In the genomic region with DNA sequence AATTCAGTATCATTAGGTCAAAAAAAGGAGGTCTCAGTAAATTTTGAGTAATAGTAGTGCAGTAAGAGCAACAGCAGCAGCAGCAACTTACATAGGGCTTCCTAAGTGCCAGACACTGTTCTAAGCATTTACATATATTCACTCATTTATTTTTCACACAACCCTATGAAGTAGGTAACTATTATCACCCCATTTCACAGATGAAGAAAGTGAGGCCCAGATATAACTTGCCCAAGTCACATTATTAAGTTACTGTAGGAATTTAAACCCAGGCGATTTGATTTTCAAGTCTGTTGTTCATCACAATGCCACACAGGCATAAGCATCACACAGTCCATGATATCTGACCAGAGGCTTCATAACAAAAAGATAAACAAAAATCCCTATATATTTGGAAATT, we compare ENCODE assay signal across 25 cellular contexts.
"Had no signal": no experiment of that assay in that cellular context is flagged by ENCODE, and none has a peak within 500 bp of the region (broad histone marks: within the 10 kb centered on the region; RNA-seq: fewer than 3 reads in every experiment).

No MANE protein-coding gene starts in this region.

- H3K9me3 ChIP-seq: left ventricle myocardium inferior, ovary, right atrium auricular region, right lobe of liver, suprapubic skin, thoracic aorta, tibial artery, upper lobe of right lung had no signal

- DNase-seq: islet precursor cell; left ventricle myocardium inferior; mesendoderm; naive B cell; natural killer cell; nephron progenitor cell; ovary; stimulated activated CD4-positive, alpha-beta T cell treated with anti-CD3 and anti-CD28 coated beads, Interleukin-1b, Interleukin-23, amount 100 ng/mL, for 48 hours; stimulated activated CD4-positive, alpha-beta T cell treated with anti-CD3 and anti-CD28 coated beads, Interleukin-2, amount 100 ng/mL, for 48 hours; stimulated activated CD4-positive, alpha-beta T cell treated with anti-CD3 and anti-CD28 coated beads, Interleukin-4, amount 100 ng/mL, for 4 hours; stimulated activated CD8-positive, alpha-beta memory T cell treated with anti-CD3 and anti-CD28 coated beads, Interleukin-4, amount 100 ng/mL, for 48 hours; stimulated activated naive CD8-positive, alpha-beta T cell treated with anti-CD3 and anti-CD28 coated beads, Interleukin-15, Interleukin-2, amounts not matched to agents 100 U/mL and 50 U/mL, for 24 hours; trophoblast cell; upper lobe of right lung had no signal

- H3K27ac ChIP-seq: left ventricle myocardium inferior, neural progenitor cell, ovary, right atrium auricular region, right lobe of liver, suprapubic skin, thoracic aorta, tibial artery, upper lobe of right lung had no signal

- H3K36me3 ChIP-seq: ovary had no signal

- H3K27ac Mint-ChIP-seq: neural progenitor cell; progenitor cell of endocrine pancreas; stimulated activated memory B cell treated with anti-CD40 and anti-IgM and Interleukin-4, amounts not matched to agents 10 μg/mL and 1 μg/mL and 100 μg/mL, for 72 hours had no signal

- H3K4me3 Mint-ChIP-seq: mesothelial cell of epicardium; naive B cell; natural killer cell; nephron progenitor cell; neural progenitor cell; stimulated activated memory B cell treated with anti-CD40 and anti-IgM and Interleukin-4, amounts not matched to agents 10 μg/mL and 1 μg/mL and 100 μg/mL, for 72 hours had no signal

- H3K4me3 ChIP-seq: left ventricle myocardium inferior, lung, neural progenitor cell, ovary, right atrium auricular region, right lobe of liver, smooth muscle cell, suprapubic skin, thoracic aorta, tibial artery, upper lobe of right lung had no signal

- H3K4me1 Mint-ChIP-seq: natural killer cell, nephron progenitor cell, neural progenitor cell had no signal

- H3K4me1 ChIP-seq: left ventricle myocardium inferior, neural progenitor cell, right atrium auricular region, right lobe of liver, tibial artery, upper lobe of right lung had no signal

- H3K9me3 Mint-ChIP-seq: mesothelial cell of epicardium; naive B cell; natural killer cell; nephron progenitor cell; neural progenitor cell; stimulated activated memory B cell treated with anti-CD40 and anti-IgM and Interleukin-4, amounts not matched to agents 10 μg/mL and 1 μg/mL and 100 μg/mL, for 72 hours had no signal

- H3K27me3 ChIP-seq: neural progenitor cell, ovary, right atrium auricular region, right lobe of liver, suprapubic skin, tibial artery, upper lobe of right lung had no signal

- H3K27me3 Mint-ChIP-seq: naive B cell; progenitor cell of endocrine pancreas; stimulated activated memory B cell treated with anti-CD40 and anti-IgM and Interleukin-4, amounts not matched to agents 10 μg/mL and 1 μg/mL and 100 μg/mL, for 72 hours had no signal

- ATAC-seq: natural killer cell; stimulated activated memory B cell treated with anti-CD40 and anti-IgM and Interleukin-4, amounts not matched to agents 10 μg/mL and 1 μg/mL and 100 μg/mL, for 72 hours; stimulated activated naive CD8-positive, alpha-beta T cell treated with anti-CD3 and anti-CD28 coated beads, Interleukin-15, Interleukin-2, amounts not matched to agents 100 U/mL and 50 U/mL, for 24 hours; upper lobe of right lung had no signal
